24 cellular contexts compared by ENCODE assay signal in genomic region chrX:129679856-129680255, GRCh38. TPM values are rescaled to one million over a fixed set of nuclear protein-coding genes. Genes with fewer than 3 reads are reported as not detected.
DNase-seq lines count a peak whose midpoint lies in the region; ATAC-seq, FAIRE-seq and TF ChIP-seq lines count a peak whose summit lies in the region.
"Had no signal": no experiment of that assay in that cellular context is flagged by ENCODE, and none has a peak within 500 bp of the region (broad histone marks: within the 10 kb centered on the region; RNA-seq: fewer than 3 reads in every experiment).

No MANE protein-coding gene starts in this region.

- no peaks in the 10 kb centered on the region for H3K4me1 Mint-ChIP-seq in endodermal cell

- no peaks in the 10 kb centered on the region for H3K36me3 Mint-ChIP-seq in endodermal cell (ENCODE audit: low read depth)
- H3K36me3 Mint-ChIP-seq: mesothelial cell of epicardium, T-cell had no signal

- no peak overlapping the region for H3K9ac ChIP-seq in endodermal cell (ENCODE audit: extremely low read depth, low read length, poor library complexity, severe bottlenecking)

- ATAC-seq in esophagus mucosa (peak; percentile 84), heart left ventricle (no peak)
- ATAC-seq: heart right ventricle, Panc1, T-cell had no signal

- DNase-seq in DMS153 (lab: John Stamatoyannopoulos, UW), result peak; percentile 81
- peak; percentile 38 for DNase-seq in NCI-H69 (lab: John Stamatoyannopoulos, UW)
- DNase-seq in endodermal cell, result no peak
- no peak for DNase-seq in urothelium cell line (ENCODE audit: low spot score)
- DNase-seq in heart left ventricle, result no peak
- DNase-seq: activated B cell treated with CpG ODN at 0.5 μM for 24 hours; activated gamma-delta T cell; colonic mucosa; EL; erythroblast; heart right ventricle; kidney glomerular epithelial cell; MM.1S; NCI-H510A; right lobe of liver; stimulated activated CD4-positive, alpha-beta T cell treated with anti-CD3 and anti-CD28 coated beads, Interleukin-1b, Interleukin-23, amount 100 ng/mL, for 48 hours; substantia nigra; T-cell had no signal

- intact Hi-C loops in heart left ventricle (cut with DNase I), result loop anchor here in 1 of 10 donors (5.0 kb wide), 1 partner anchor 47 kb away; no protein-coding TSS in a partner anchor

- CTCF ChIA-PET in HEK293 (lab: Yijun Ruan, JAX), result interaction anchor here (1.0 kb wide), 1 partner anchor 75 kb away, joined by 9 read pairs; no protein-coding TSS in a partner anchor

- H3K27me3 ChIP-seq in endodermal cell (ENCODE audit: control insufficient read depth, insufficient read depth, low read length, poor library complexity, severe bottlenecking) (no peaks in the 10 kb centered on the region), heart left ventricle (peaks cover 0 to 3% (median 0%) of the 10 kb centered on the region in 9 donors)
- H3K27me3 ChIP-seq: ascending aorta, colonic mucosa, heart right ventricle, right lobe of liver had no signal

- H3K4me3 Mint-ChIP-seq in endodermal cell, result no peak overlapping the region
- H3K4me3 Mint-ChIP-seq: activated B cell treated with CpG ODN at 0.5 μM for 24 hours, mesothelial cell of epicardium had no signal

- no peak for TF ChIP-seq CTCF in HEK293 (tag by site-specific recombination; IDR thresholded peaks at IDR 0.05)
- TF ChIP-seq CTCF in endodermal cell (conservative IDR thresholded peaks at IDR 0.05), result no peak
- TF ChIP-seq CTCF in heart left ventricle (IDR thresholded peaks at IDR 0.05), result no peak

- no peak for FAIRE-seq in urothelium cell line (lab: Jason Lieb, UNC)
- FAIRE-seq: H1 had no signal

- H3K4me1 ChIP-seq in HEK293 (ENCODE audit: control insufficient read depth, insufficient read depth, low read length) (no peaks in the 10 kb centered on the region), endodermal cell (ENCODE audit: control insufficient read depth, insufficient read depth, low read length) (no peaks in the 10 kb centered on the region), heart left ventricle (peaks cover 0 to 16% (median 2%) of the 10 kb centered on the region in 12 donors)
- H3K4me1 ChIP-seq: colonic mucosa, right lobe of liver had no signal

- H3K27ac ChIP-seq in HEK293 (ENCODE audit: extremely low read depth, low read depth, low read length) (no peak overlapping the region), endodermal cell (ENCODE audit: low read depth, low read length) (no peak overlapping the region), heart left ventricle (no peak overlapping the region)
- H3K27ac ChIP-seq: colonic mucosa, heart right ventricle, right lobe of liver had no signal

- H3K4me3 ChIP-seq in HEK293 (ENCODE audit: low read depth, low read length) (no peak overlapping the region), endodermal cell (ENCODE audit: low read length) (no peak overlapping the region), heart left ventricle (no peak overlapping the region)
- H3K4me3 ChIP-seq: ascending aorta, colonic mucosa, heart right ventricle, right lobe of liver had no signal

- H3K27ac Mint-ChIP-seq in endodermal cell, result no peak overlapping the region
- H3K27ac Mint-ChIP-seq: activated B cell treated with CpG ODN at 0.5 μM for 24 hours, mesothelial cell of epicardium had no signal

- no peak for TF ChIP-seq POLR2A in heart left ventricle (IDR thresholded peaks at IDR 0.05)

- H3K9me3 Mint-ChIP-seq in endodermal cell, result no peaks in the 10 kb centered on the region
- H3K9me3 Mint-ChIP-seq: activated B cell treated with CpG ODN at 0.5 μM for 24 hours, T-cell had no signal

- H3K9me3 ChIP-seq in HEK293 (ENCODE audit: control insufficient read depth, insufficient read depth, low read depth, low read length), result no peaks in the 10 kb centered on the region
- no peaks in the 10 kb centered on the region for H3K9me3 ChIP-seq in endodermal cell (ENCODE audit: control insufficient read depth, low read length)
- no peaks in the 10 kb centered on the region for H3K9me3 ChIP-seq in heart left ventricle
- H3K9me3 ChIP-seq: ascending aorta, colonic mucosa, heart right ventricle, right lobe of liver had no signal

- no peaks in the 10 kb centered on the region for H3K36me3 ChIP-seq in HEK293 (ENCODE audit: control insufficient read depth in 2 of 2, insufficient read depth in 1 of 2, low read length in 2 of 2)
- H3K36me3 ChIP-seq in endodermal cell (ENCODE audit: control insufficient read depth, insufficient read depth, low read length), result no peaks in the 10 kb centered on the region
- H3K36me3 ChIP-seq in heart left ventricle, result no peaks in the 10 kb centered on the region
- H3K36me3 ChIP-seq: ascending aorta, colonic mucosa, heart right ventricle, right lobe of liver had no signal

- POLR2A ChIA-PET in HEK293 (lab: Yijun Ruan, JAX), result no interaction called here

- peaks cover 14% of the 10 kb centered on the region for H3K27me3 Mint-ChIP-seq in endodermal cell (ENCODE audit: insufficient read depth)
- H3K27me3 Mint-ChIP-seq: activated B cell treated with CpG ODN at 0.5 μM for 24 hours had no signal

TF ChIP-seq in HEK293, 187 proteins besides CTCF, POLR2A, EP300 and RAD21:
- no peak for TF ChIP-seq EGR2 (tag by site-specific recombination; IDR thresholded peaks at IDR 0.05; ENCODE audit: low read depth)
- no peak for TF ChIP-seq ZFP69B (tag by site-specific recombination; IDR thresholded peaks at IDR 0.05)
- no peak for TF ChIP-seq ZNF157 (tag by site-specific recombination; IDR thresholded peaks at IDR 0.05)
- TF ChIP-seq ZNF146 (tag by site-specific recombination; IDR thresholded peaks at IDR 0.05), result no peak
- TF ChIP-seq ZNF19 (tag by site-specific recombination; IDR thresholded peaks at IDR 0.05; ENCODE audit: low read depth), result no peak
- TF ChIP-seq ZNF645 (tag by site-specific recombination; IDR thresholded peaks at IDR 0.05), result no peak
- peak; percentile 10; the same call in 1 of the 2 replicates for TF ChIP-seq FEZF1 (tag by site-specific recombination; IDR thresholded peaks at IDR 0.05)
- no peak for TF ChIP-seq ZNF140 (tag by site-specific recombination; IDR thresholded peaks at IDR 0.05)

RNA-seq across cellular contexts. Expression of gene APLN, which starts 25.1 kb away (rescaled TPM):
- 0.28 TPM for total RNA-seq in esophagus mucosa
- under 1 TPM in 1 of 2 donors, not detected in 1; 0.22 TPM for total RNA-seq in endodermal cell
- polyA plus RNA-seq in endodermal cell (2013, experiment 1 of 2), result 0.64 TPM
- polyA plus RNA-seq in endodermal cell (2013, experiment 2 of 2), result 0.99 TPM
- 10 to 100 TPM in 6 of 9 donors, 1 to 10 TPM in 3; 4.4 to 19.9 (median 12.7) TPM for total RNA-seq in heart left ventricle
- polyA plus RNA-seq in heart left ventricle, result 1 to 10 TPM; 3.6 to 8.7 TPM
- total RNA-seq: activated B cell treated with CpG ODN at 0.5 μM for 24 hours had no signal

RNA-seq across cellular contexts. Expression of gene XPNPEP2, which starts 58.9 kb away (rescaled TPM):
- 0.36 TPM for total RNA-seq in esophagus mucosa
- under 1 TPM; 0.20 to 0.31 TPM for total RNA-seq in endodermal cell
- polyA plus RNA-seq in endodermal cell (2013, experiment 1 of 2), result 0.25 TPM
- 0.46 TPM for polyA plus RNA-seq in endodermal cell (2013, experiment 2 of 2)
- total RNA-seq in heart left ventricle, result 1 to 10 TPM in 3 of 9 donors, under 1 TPM in 6; 0.19 to 2.1 (median 0.56) TPM
- polyA plus RNA-seq in heart left ventricle, result under 1 TPM; 0.19 to 0.55 TPM
- total RNA-seq: H1 had no signal

Comparison
In these comparisons a context has a peak if more than half of its experiments do, and no peak if none do; other contexts are left out.
1. DNase-seq: peak in DMS153 (single experiment) and NCI-H69 (single experiment); none in endodermal cell (single experiment), urothelium cell line (single experiment) and heart left ventricle (0 of 5).